Comparison of ENCODE assay signal across 8 cellular contexts in the genomic region with DNA sequence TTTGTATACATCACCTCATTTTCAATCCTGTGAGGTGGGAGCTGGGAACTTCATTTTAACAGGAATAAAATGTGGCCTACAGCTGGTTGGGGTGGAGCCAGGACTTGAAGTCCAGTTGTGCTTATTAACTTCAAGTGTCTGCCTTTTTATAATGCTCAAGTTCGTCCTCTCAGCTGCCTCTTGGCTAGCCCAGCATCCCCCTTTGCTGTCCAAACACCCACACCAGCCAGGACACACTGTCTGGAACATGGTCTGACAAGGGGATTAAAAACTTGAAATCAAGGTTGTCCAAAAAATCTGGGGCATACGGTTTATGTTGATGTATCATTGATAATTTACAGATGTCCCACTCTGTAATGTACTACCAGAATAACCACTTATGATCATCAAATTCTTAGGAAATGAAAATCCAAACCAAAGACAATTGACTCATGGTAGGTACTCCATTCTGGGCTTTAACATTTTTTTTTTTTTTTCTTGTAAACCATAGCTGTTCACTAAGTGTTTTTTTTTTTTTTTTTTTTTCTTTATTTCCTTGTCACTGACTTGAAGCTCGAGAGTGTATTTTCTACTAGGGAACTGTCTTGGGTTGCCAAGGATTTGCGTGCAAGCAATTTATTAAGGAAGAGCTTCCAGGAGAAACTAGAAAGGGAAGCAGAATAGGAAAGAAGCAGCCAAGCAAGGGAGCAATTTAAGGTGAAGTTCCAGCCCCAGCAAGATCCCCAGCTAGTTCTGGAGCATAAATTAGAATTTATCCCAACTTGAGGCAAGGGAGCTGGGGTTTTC.
DNase-seq lines count a peak whose midpoint lies in the region; ATAC-seq and TF ChIP-seq lines count a peak whose summit lies in the region.

No MANE protein-coding gene starts in this region.

- no TSS peak for BruUV-seq in PC-9 (replicated peaks; lab: Mats Ljungman, UMichigan)

- H3K36me3 ChIP-seq in PC-9 (ENCODE audit: low read depth): no peaks in the 10 kb centered on the region
- H3K36me3 ChIP-seq in endodermal cell (ENCODE audit: control insufficient read depth, insufficient read depth, low read length): no peaks in the 10 kb centered on the region

- intact Hi-C loops in PC-9 (cut with micrococcal nuclease; ENCODE audit: unreplicated experiment) (no loop called here), natural killer cell (cut with micrococcal nuclease) (loop anchor here (5.0 kb wide), 1 partner anchor 285 kb away; the partner anchor contains the start of gene FOXN3), posterior cingulate gyrus (cut with DNase I) (loop anchor here (5.0 kb wide), 1 partner anchor 210 kb away; no protein-coding TSS in a partner anchor)

- no peak overlapping the region for H3K27ac ChIP-seq in PC-9
- no peak overlapping the region for H3K27ac ChIP-seq in endodermal cell (ENCODE audit: low read depth, low read length)

- 0 out of 2 replicates have a peak overlapping the region, but pooled peaks have one; percentile 72 for H2AFZ ChIP-seq in PC-9

- no peaks in the 10 kb centered on the region for H3K27me3 ChIP-seq in PC-9 (ENCODE audit: insufficient read depth, low read depth)
- no peaks in the 10 kb centered on the region for H3K27me3 ChIP-seq in endodermal cell (ENCODE audit: control insufficient read depth, insufficient read depth, low read length, poor library complexity, severe bottlenecking)

- H3K9me3 ChIP-seq in PC-9 (ENCODE audit: insufficient read depth, low read depth): no peaks in the 10 kb centered on the region
- H3K9me3 ChIP-seq in endodermal cell (ENCODE audit: control insufficient read depth, low read length): peaks cover 10% of the 10 kb centered on the region

- H3K36me3 Mint-ChIP-seq in endodermal cell (ENCODE audit: low read depth): no peaks in the 10 kb centered on the region
- H3K36me3 Mint-ChIP-seq in natural killer cell: no peaks in the 10 kb centered on the region

- peak overlapping the region; percentile 71 for H3K4me2 ChIP-seq in PC-9

- POLR2A ChIA-PET in PC-9 (lab: Charles Lee; ENCODE audit: unreplicated experiment): no interaction called here

- no peaks in the 10 kb centered on the region for H3K4me1 ChIP-seq in PC-9 (replicated peaks; ENCODE audit: insufficient read depth)
- no peaks in the 10 kb centered on the region for H3K4me1 ChIP-seq in endodermal cell (ENCODE audit: control insufficient read depth, insufficient read depth, low read length)

- H3K9ac ChIP-seq in endodermal cell (ENCODE audit: extremely low read depth, low read length, poor library complexity, severe bottlenecking): no peak overlapping the region

- H3K9me3 Mint-ChIP-seq in endodermal cell (peaks cover 11% of the 10 kb centered on the region), natural killer cell (peaks cover 0 to 2% of the 10 kb centered on the region in 2 donors)

- H3K4me3 Mint-ChIP-seq in endodermal cell (peak overlapping the region; percentile 62), natural killer cell (peak overlapping the region; percentile 86)

- H3K27me3 Mint-ChIP-seq in endodermal cell (ENCODE audit: insufficient read depth) (peaks cover 27% of the 10 kb centered on the region), natural killer cell (ENCODE audit: low read depth in 2 of 2) (no peaks in the 10 kb centered on the region)

- H3F3A ChIP-seq in PC-9 (ENCODE audit: insufficient read depth, low read depth): no peaks in the 10 kb centered on the region

- H3K4me3 ChIP-seq in GM08714 (ENCODE audit: low read length): peak overlapping the region; percentile 8; the same call in 1 of the 2 replicates
- peak overlapping the region; percentile 24; the same call in 1 of the 2 replicates for H3K4me3 ChIP-seq in PC-9
- H3K4me3 ChIP-seq in endodermal cell (ENCODE audit: low read length): peak overlapping the region; percentile 79

- TF ChIP-seq CTCF in PC-9 (conservative IDR thresholded peaks at IDR 0.05) (no peak), endodermal cell (conservative IDR thresholded peaks at IDR 0.05) (no peak), natural killer cell (IDR thresholded peaks at IDR 0.05) (no peak)

- no peak for DNase-seq in PC-9
- no peak for DNase-seq in endodermal cell
- DNase-seq in natural killer cell: no peak
- no peak for DNase-seq in NCI-H146 (lab: John Stamatoyannopoulos, UW)
- DNase-seq in SIG-M5 treated with dmso at 0.1 percent for 504 hours (lab: John Stamatoyannopoulos, UW; ENCODE audit: unreplicated experiment): no peak
- DNase-seq in posterior cingulate gyrus: no peak
- no peak for DNase-seq in stimulated activated naive CD4-positive, alpha-beta T cell (lab: John Stamatoyannopoulos, UW)

- no peaks in the 10 kb centered on the region for H3K9me2 ChIP-seq in PC-9 (ENCODE audit: insufficient read depth)

- H3K27ac Mint-ChIP-seq in endodermal cell: peak overlapping the region; percentile 18
- H3K27ac Mint-ChIP-seq in natural killer cell: peak overlapping the region; percentile 77 to 86

- no peaks in the 10 kb centered on the region for H4K20me1 ChIP-seq in PC-9 (ENCODE audit: insufficient read depth)

- CTCF ChIA-PET in PC-9 (lab: Charles Lee): no interaction called here

- H3K79me2 ChIP-seq in PC-9 (ENCODE audit: low read depth): no peaks in the 10 kb centered on the region

- no peak for ATAC-seq in natural killer cell

- H3K4me1 Mint-ChIP-seq in endodermal cell (peaks cover 10% of the 10 kb centered on the region), natural killer cell (peaks cover 38 to 45% of the 10 kb centered on the region in 2 donors)

- 95% methylated on average over 4 of the region's 4 CpGs; no CpG with 5 or more reads in 1 of the 2 experiments for WGBS in endodermal cell (ENCODE audit: insufficient coverage in 1 of 2, insufficient read length in 1 of 2), 2 experiments

Comparison
In these comparisons a context has a peak if more than half of its experiments do, and no peak if none do; other contexts are left out.
1. H3K4me3 ChIP-seq: peak in every context shown above with its lines; median percentile 79 in endodermal cell; 24 in PC-9; 8 in GM08714.